7 cellular contexts compared by ENCODE assay signal in genomic region chr12:127942981-127943380, GRCh38.
"Had no signal": no experiment of that assay in that cellular context is flagged by ENCODE, and none has a peak within 500 bp of the region (broad histone marks: within the 10 kb centered on the region; RNA-seq: fewer than 3 reads in every experiment).

No MANE protein-coding gene starts in this region.

- H3K4me3 ChIP-seq: K562 had no signal

- H3K27ac Mint-ChIP-seq: IgD-negative memory B cell had no signal

- H3K27ac ChIP-seq: HL-60 had no signal

- DNase-seq: IMR-90, KBM-7, KG1 had no signal

- H3K4me3 Mint-ChIP-seq: IgD-negative memory B cell had no signal

- ATAC-seq: HepG2, K562 had no signal

- H3K36me3 Mint-ChIP-seq: IgD-negative memory B cell had no signal

- H3K27me3 Mint-ChIP-seq: IgD-negative memory B cell had no signal

- H3K4me1 Mint-ChIP-seq: IgD-negative memory B cell had no signal
